Comparison of ENCODE assay signal across 24 cellular contexts in the genomic region with DNA sequence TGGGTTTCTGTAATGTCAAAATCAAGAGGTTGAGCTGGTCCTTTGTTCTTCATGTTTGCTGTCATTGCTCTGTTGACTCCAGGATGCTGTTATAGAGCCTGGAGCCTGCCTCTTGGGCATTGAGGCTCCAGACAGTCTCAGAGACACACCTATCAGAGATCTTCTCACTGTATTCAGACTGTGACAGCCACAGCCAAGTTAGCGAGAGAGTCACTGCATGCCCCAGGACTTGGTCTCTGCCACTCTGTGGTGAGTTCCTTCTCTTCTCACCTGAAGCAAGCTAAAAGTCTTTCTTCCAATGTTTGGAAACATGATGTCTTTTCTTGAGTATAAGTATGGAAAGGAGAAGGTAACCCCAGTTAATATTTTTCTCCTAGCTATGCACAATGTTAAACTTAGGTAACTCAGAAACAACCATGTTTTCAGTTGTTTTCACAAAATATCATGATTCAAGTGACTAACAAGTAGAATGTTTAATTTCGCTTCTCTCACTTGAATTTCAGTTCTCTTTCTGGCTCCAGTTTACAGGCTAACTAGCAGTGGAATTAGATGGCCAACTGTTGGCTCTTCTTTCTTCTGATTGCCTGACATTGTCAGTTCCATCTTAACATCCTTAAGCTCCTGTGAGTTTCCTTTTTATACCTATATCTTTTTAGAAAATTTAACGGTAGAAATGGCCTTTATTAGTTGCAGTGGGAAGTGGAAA. TPM values are rescaled to one million over a fixed set of nuclear protein-coding genes. Genes with fewer than 3 reads are reported as not detected.
DNase-seq lines count a peak whose midpoint lies in the region; ATAC-seq, FAIRE-seq and TF ChIP-seq lines count a peak whose summit lies in the region.
"Had no signal": no experiment of that assay in that cellular context is flagged by ENCODE, and none has a peak within 500 bp of the region (broad histone marks: within the 10 kb centered on the region; RNA-seq: fewer than 3 reads in every experiment).

No MANE protein-coding gene starts in this region.

- H3K9ac ChIP-seq in astrocyte (ENCODE audit: low read length), result no peak overlapping the region

- no peaks in the 10 kb centered on the region for H3K36me3 ChIP-seq in astrocyte (ENCODE audit: insufficient read depth, low read length)
- H3K36me3 ChIP-seq: neutrophil, tibial artery had no signal

- H3K9me3 Mint-ChIP-seq in astrocyte (ENCODE audit: unreplicated experiment), result no peaks in the 10 kb centered on the region
- H3K9me3 Mint-ChIP-seq: CD8-positive, alpha-beta T cell had no signal

- H3K27ac ChIP-seq in astrocyte (ENCODE audit: low read depth, low read length), result no peak overlapping the region
- H3K27ac ChIP-seq: neutrophil, tibial artery had no signal

- TF ChIP-seq CTCF in astrocyte (IDR thresholded peaks at IDR 0.05; ENCODE audit: insufficient read depth, low read depth, low read length), result no peak

- no peak for FAIRE-seq in astrocyte (lab: Jason Lieb, UNC)
- FAIRE-seq: colon, GM12892, kidney, small intestine had no signal

- no peaks in the 10 kb centered on the region for H3K27me3 ChIP-seq in astrocyte (ENCODE audit: insufficient read depth, low read length)
- H3K27me3 ChIP-seq: neutrophil, tibial artery had no signal

- H3K27me3 Mint-ChIP-seq in astrocyte (ENCODE audit: low read depth, unreplicated experiment), result peaks cover 3% of the 10 kb centered on the region

- no peaks in the 10 kb centered on the region for H3K9me3 ChIP-seq in astrocyte (ENCODE audit: insufficient read depth, low read depth, low read length)
- H3K9me3 ChIP-seq: neutrophil, tibial artery had no signal

- H3K4me3 Mint-ChIP-seq in astrocyte (ENCODE audit: unreplicated experiment), result no peak overlapping the region
- H3K4me3 Mint-ChIP-seq: activated CD4-positive, alpha-beta T cell treated with anti-CD3 and anti-CD28 coated beads for 36 hours; brain; CD8-positive, alpha-beta T cell; endodermal cell had no signal

- H3K27ac Mint-ChIP-seq in astrocyte (ENCODE audit: unreplicated experiment), result peak overlapping the region; percentile 37
- H3K27ac Mint-ChIP-seq: activated CD4-positive, alpha-beta T cell treated with anti-CD3 and anti-CD28 coated beads for 36 hours; brain; CD8-positive, alpha-beta T cell; endodermal cell had no signal

- H3K4me2 ChIP-seq in astrocyte (ENCODE audit: low read length), result no peak overlapping the region

- H3K36me3 Mint-ChIP-seq in astrocyte (ENCODE audit: low read depth, unreplicated experiment), result no peaks in the 10 kb centered on the region
- H3K36me3 Mint-ChIP-seq: brain; CD8-positive, alpha-beta T cell had no signal

- ATAC-seq in GM18498 (IDR thresholded peaks at IDR 0.05; ENCODE audit: unreplicated experiment), result peak; percentile 86
- ATAC-seq in GM21390 (IDR thresholded peaks at IDR 0.05; ENCODE audit: unreplicated experiment), result peak; percentile 73
- ATAC-seq in HG03378 (IDR thresholded peaks at IDR 0.05; ENCODE audit: unreplicated experiment), result peak; percentile 66
- no peak for ATAC-seq in left lobe of liver
- ATAC-seq: activated CD4-positive, alpha-beta T cell treated with anti-CD3 and anti-CD28 coated beads for 36 hours; CD8-positive, alpha-beta T cell; stimulated activated naive CD8-positive, alpha-beta T cell treated with anti-CD3 and anti-CD28 coated beads, Interleukin-15, Interleukin-2, amounts not matched to agents 100 U/mL and 50 U/mL, for 24 hours had no signal

- H3K4me3 ChIP-seq in astrocyte (ENCODE audit: insufficient read depth, low read depth, low read length), result no peak overlapping the region
- H3K4me3 ChIP-seq: tibial artery had no signal

- H3K4me1 ChIP-seq in astrocyte (ENCODE audit: insufficient read depth, low read length), result no peaks in the 10 kb centered on the region
- H3K4me1 ChIP-seq: tibial artery had no signal

- no peaks in the 10 kb centered on the region for H4K20me1 ChIP-seq in astrocyte (ENCODE audit: insufficient read depth, low read length)

- DNase-seq in astrocyte (ENCODE audit: low read depth) (no peak), HCEC 1CT (no peak), DMS53 (lab: John Stamatoyannopoulos, UW) (no peak), left lobe of liver (ENCODE audit: low spot score) (no peak)
- no peak for DNase-seq in activated naive CD4-positive, alpha-beta T cell treated with anti-CD3 and anti-CD28 coated beads, Interleukin-2, amount 50 U/mL, for 16 hours
- DNase-seq: activated CD4-positive, alpha-beta T cell treated with anti-CD3 and anti-CD28 coated beads for 36 hours; CD8-positive, alpha-beta T cell; endodermal cell; H7; kidney; NCI-H1092; NCI-H2029; NCI-H510A; SHP77; small intestine; stimulated activated naive CD8-positive, alpha-beta T cell treated with anti-CD3 and anti-CD28 coated beads, Interleukin-15, Interleukin-2, amounts not matched to agents 100 U/mL and 50 U/mL, for 24 hours; tibial artery had no signal

- H3K79me2 ChIP-seq in astrocyte (ENCODE audit: insufficient read depth, low read length), result no peaks in the 10 kb centered on the region

- no peak overlapping the region for H2AFZ ChIP-seq in astrocyte (ENCODE audit: low read depth, low read length)

- H3K4me1 Mint-ChIP-seq in astrocyte (ENCODE audit: low read depth, unreplicated experiment), result no peaks in the 10 kb centered on the region
- H3K4me1 Mint-ChIP-seq: brain had no signal

RNA-seq across cellular contexts. Expression of gene ZFYVE16, which starts 20.6 kb away (rescaled TPM):
- total RNA-seq in astrocyte (48.5 and 48.8 TPM in 2 replicates), left lobe of liver (16.1 TPM)
